8 cellular contexts compared by ENCODE assay signal in genomic region chr11:64234840-64235379, GRCh38. TPM values are rescaled to one million over a fixed set of nuclear protein-coding genes. Genes with fewer than 3 reads are reported as not detected.
A peak's percentile ranks its signal among the peaks of the same experiment; 100 is the strongest.
DNase-seq lines count a peak whose midpoint lies in the region; ATAC-seq, FAIRE-seq and TF ChIP-seq lines count a peak whose summit lies in the region.

No MANE protein-coding gene starts in this region.

- H3K4me1 ChIP-seq in ES-I3 (ENCODE audit: insufficient read depth, low read length), result peaks cover 5% of the 10 kb centered on the region
- peaks cover 8 to 54% (median 42%) of the 10 kb centered on the region in 5 donors for H3K4me1 ChIP-seq in subcutaneous abdominal adipose tissue (ENCODE audit: control insufficient read depth in 5 of 5, insufficient read depth in 5 of 5, low read length in 5 of 5)

- DNase-seq in T-helper 2 cell treated with Interferon-gamma antibody and Interleukin-4, amounts not matched to agents 5 μg/mL and 100 μg/mL, for 36 hours (ENCODE audit: low spot score), result peak; percentile 61
- DNase-seq in bronchial epithelial cell (ENCODE audit: low read depth) (no peak), left lobe of liver (ENCODE audit: low spot score) (no peak)

- no peaks in the 10 kb centered on the region for H3K9me3 Mint-ChIP-seq in T-helper 2 cell treated with Interferon-gamma antibody and Interleukin-4, amounts not matched to agents 5 μg/mL and 100 μg/mL, for 36 hours

- H3K4me3 ChIP-seq in bronchial epithelial cell (ENCODE audit: low read depth, low read length), result peak overlapping the region; percentile 45
- peak overlapping the region; percentile 62 to 89 (median 76) for H3K4me3 ChIP-seq in subcutaneous abdominal adipose tissue (ENCODE audit: low read depth in 1 of 5, low read length in 5 of 5)

- no peak for FAIRE-seq in bronchial epithelial cell (lab: Jason Lieb, UNC)

- ATAC-seq in HG03354 (IDR thresholded peaks at IDR 0.05; ENCODE audit: poor library complexity, severe bottlenecking, unreplicated experiment) (peak; percentile 24), left lobe of liver (peak; percentile 39), GM18517 (IDR thresholded peaks at IDR 0.05; ENCODE audit: unreplicated experiment) (no peak), HG03097 (IDR thresholded peaks at IDR 0.05; ENCODE audit: low FRiP score, unreplicated experiment) (no peak)

- H3K36me3 ChIP-seq in ES-I3 (ENCODE audit: insufficient read depth, low read length) (no peaks in the 10 kb centered on the region), bronchial epithelial cell (ENCODE audit: control insufficient read depth, insufficient read depth, low read length) (peaks cover 1% of the 10 kb centered on the region), subcutaneous abdominal adipose tissue (ENCODE audit: control insufficient read depth in 5 of 5, insufficient read depth in 5 of 5, low read length in 5 of 5) (peaks cover 0 to 28% (median 23%) of the 10 kb centered on the region in 5 donors)

- TF ChIP-seq CTCF in bronchial epithelial cell (IDR thresholded peaks at IDR 0.05; ENCODE audit: insufficient read depth, low read length, severe bottlenecking), result no peak

- H3K4me3 Mint-ChIP-seq in T-helper 2 cell treated with Interferon-gamma antibody and Interleukin-4, amounts not matched to agents 5 μg/mL and 100 μg/mL, for 36 hours, result peak overlapping the region; percentile 87

- no peaks in the 10 kb centered on the region for H3K27me3 Mint-ChIP-seq in T-helper 2 cell treated with Interferon-gamma antibody and Interleukin-4, amounts not matched to agents 5 μg/mL and 100 μg/mL, for 36 hours (ENCODE audit: low read depth)

- H3K36me3 Mint-ChIP-seq in T-helper 2 cell treated with Interferon-gamma antibody and Interleukin-4, amounts not matched to agents 5 μg/mL and 100 μg/mL, for 36 hours (ENCODE audit: low read depth), result peaks cover 18% of the 10 kb centered on the region

- H3K9me3 ChIP-seq in ES-I3 (ENCODE audit: control insufficient read depth, insufficient read depth, low read length), result no peaks in the 10 kb centered on the region
- H3K9me3 ChIP-seq in subcutaneous abdominal adipose tissue (ENCODE audit: control insufficient read depth in 5 of 5, low read length in 5 of 5), result no peaks in the 10 kb centered on the region

- peak overlapping the region; percentile 69 for H3K27ac ChIP-seq in subcutaneous abdominal adipose tissue (ENCODE audit: low read depth, low read length)

- peaks cover 32% of the 10 kb centered on the region for H3K4me1 Mint-ChIP-seq in T-helper 2 cell treated with Interferon-gamma antibody and Interleukin-4, amounts not matched to agents 5 μg/mL and 100 μg/mL, for 36 hours (ENCODE audit: low read depth)

- peak overlapping the region; percentile 71 for H3K27ac Mint-ChIP-seq in T-helper 2 cell treated with Interferon-gamma antibody and Interleukin-4, amounts not matched to agents 5 μg/mL and 100 μg/mL, for 36 hours

- peak overlapping the region; percentile 53 for H3K9ac ChIP-seq in ES-I3 (ENCODE audit: low read depth, low read length)
- H3K9ac ChIP-seq in subcutaneous abdominal adipose tissue (ENCODE audit: low read length in 5 of 5), result peak overlapping the region in 4 of 5 donors; percentile 34 to 80 (median 60)

- H3K27me3 ChIP-seq in bronchial epithelial cell (ENCODE audit: control insufficient read depth, insufficient read depth, low read length) (no peaks in the 10 kb centered on the region), subcutaneous abdominal adipose tissue (ENCODE audit: control insufficient read depth in 5 of 5, insufficient read depth in 4 of 5, low read length in 5 of 5) (no peaks in the 10 kb centered on the region)

RNA-seq across cellular contexts. Expression of gene VEGFB, which starts 0.5 kb away (rescaled TPM):
- 6.7 and 12.4 TPM in 2 replicates for total RNA-seq in bronchial epithelial cell
- 20.8 TPM for total RNA-seq in left lobe of liver

RNA-seq across cellular contexts. Expression of gene DNAJC4, which starts 4.6 kb away (rescaled TPM):
- total RNA-seq in bronchial epithelial cell (3.4 and 10.1 TPM in 2 replicates), left lobe of liver (28.2 TPM)

RNA-seq across cellular contexts. Expression of gene FKBP2, which starts 6.0 kb away (rescaled TPM):
- 45.0 and 91.1 TPM in 2 replicates for total RNA-seq in bronchial epithelial cell
- total RNA-seq in left lobe of liver, result 82.6 TPM

RNA-seq across cellular contexts. Expression of gene NUDT22, which starts 8.8 kb away (rescaled TPM):
- total RNA-seq in bronchial epithelial cell (57.9 and 75.0 TPM in 2 replicates), left lobe of liver (52.5 TPM)

RNA-seq across cellular contexts. Expression of gene TRPT1, which starts 8.9 kb away (rescaled TPM):
- 17.9 and 24.5 TPM in 2 replicates for total RNA-seq in bronchial epithelial cell
- 22.2 TPM for total RNA-seq in left lobe of liver

Comparison
In these comparisons a context has a peak if more than half of its experiments do, and no peak if none do; other contexts are left out.
1. ATAC-seq: peak in HG03354 (single experiment) and left lobe of liver (single experiment); none in GM18517 (single experiment) and HG03097 (single experiment).